In the genomic region with DNA sequence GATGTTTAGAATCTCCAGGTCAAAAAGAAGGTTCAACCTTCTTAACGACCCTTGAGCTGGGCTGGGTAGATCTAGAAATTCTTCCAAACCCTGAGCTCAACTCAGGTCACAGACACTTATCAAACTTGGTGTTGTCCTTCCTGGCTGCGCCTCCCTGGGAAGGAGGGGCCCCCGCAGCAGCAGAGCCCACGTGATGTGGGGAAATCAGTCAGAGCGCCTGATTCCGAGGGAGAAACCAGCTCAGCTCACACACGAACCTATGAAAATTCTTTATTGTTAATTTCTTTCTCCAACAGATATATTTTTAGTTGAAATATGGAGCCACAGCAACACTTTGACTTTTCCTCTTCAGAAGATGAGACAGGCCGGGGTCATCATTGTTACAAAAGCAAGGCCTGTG, we compare ENCODE assay signal across 1 cellular context.
TF ChIP-seq lines count a peak whose summit lies in the region.

No MANE protein-coding gene starts in this region.

TF ChIP-seq in WTC11, 78 proteins besides CTCF, POLR2A, EP300 and RAD21 (continued from another document):
- TF ChIP-seq, protein P1, sequence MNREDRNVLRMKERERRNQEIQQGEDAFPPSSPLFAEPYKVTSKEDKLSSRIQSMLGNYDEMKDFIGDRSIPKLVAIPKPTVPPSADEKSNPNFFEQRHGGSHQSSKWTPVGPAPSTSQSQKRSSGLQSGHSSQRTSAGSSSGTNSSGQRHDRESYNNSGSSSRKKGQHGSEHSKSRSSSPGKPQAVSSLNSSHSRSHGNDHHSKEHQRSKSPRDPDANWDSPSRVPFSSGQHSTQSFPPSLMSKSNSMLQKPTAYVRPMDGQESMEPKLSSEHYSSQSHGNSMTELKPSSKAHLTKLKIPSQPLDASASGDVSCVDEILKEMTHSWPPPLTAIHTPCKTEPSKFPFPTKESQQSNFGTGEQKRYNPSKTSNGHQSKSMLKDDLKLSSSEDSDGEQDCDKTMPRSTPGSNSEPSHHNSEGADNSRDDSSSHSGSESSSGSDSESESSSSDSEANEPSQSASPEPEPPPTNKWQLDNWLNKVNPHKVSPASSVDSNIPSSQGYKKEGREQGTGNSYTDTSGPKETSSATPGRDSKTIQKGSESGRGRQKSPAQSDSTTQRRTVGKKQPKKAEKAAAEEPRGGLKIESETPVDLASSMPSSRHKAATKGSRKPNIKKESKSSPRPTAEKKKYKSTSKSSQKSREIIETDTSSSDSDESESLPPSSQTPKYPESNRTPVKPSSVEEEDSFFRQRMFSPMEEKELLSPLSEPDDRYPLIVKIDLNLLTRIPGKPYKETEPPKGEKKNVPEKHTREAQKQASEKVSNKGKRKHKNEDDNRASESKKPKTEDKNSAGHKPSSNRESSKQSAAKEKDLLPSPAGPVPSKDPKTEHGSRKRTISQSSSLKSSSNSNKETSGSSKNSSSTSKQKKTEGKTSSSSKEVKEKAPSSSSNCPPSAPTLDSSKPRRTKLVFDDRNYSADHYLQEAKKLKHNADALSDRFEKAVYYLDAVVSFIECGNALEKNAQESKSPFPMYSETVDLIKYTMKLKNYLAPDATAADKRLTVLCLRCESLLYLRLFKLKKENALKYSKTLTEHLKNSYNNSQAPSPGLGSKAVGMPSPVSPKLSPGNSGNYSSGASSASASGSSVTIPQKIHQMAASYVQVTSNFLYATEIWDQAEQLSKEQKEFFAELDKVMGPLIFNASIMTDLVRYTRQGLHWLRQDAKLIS (CRISPR knock-in tag; IDR thresholded peaks at IDR 0.05; ENCODE audit: borderline replicate concordance): no peak
- TF ChIP-seq OVOL2 (CRISPR knock-in tag; IDR thresholded peaks at IDR 0.05; ENCODE audit: borderline replicate concordance) (no peak), GTF2I (CRISPR knock-in tag; conservative IDR thresholded peaks at IDR 0.05) (no peak), NR1H2 (CRISPR knock-in tag; IDR thresholded peaks at IDR 0.05) (no peak), GRHL2 (CRISPR knock-in tag; IDR thresholded peaks at IDR 0.05; ENCODE audit: insufficient replicate concordance, severe bottlenecking) (no peak), EMX1 (CRISPR knock-in tag; IDR thresholded peaks at IDR 0.05) (no peak), SOX15 (CRISPR knock-in tag; IDR thresholded peaks at IDR 0.05) (no peak), MXD4 (CRISPR knock-in tag; IDR thresholded peaks at IDR 0.05; ENCODE audit: borderline replicate concordance) (no peak), FOXK1 (CRISPR knock-in tag; IDR thresholded peaks at IDR 0.05) (no peak)
- TF ChIP-seq, protein P2, sequence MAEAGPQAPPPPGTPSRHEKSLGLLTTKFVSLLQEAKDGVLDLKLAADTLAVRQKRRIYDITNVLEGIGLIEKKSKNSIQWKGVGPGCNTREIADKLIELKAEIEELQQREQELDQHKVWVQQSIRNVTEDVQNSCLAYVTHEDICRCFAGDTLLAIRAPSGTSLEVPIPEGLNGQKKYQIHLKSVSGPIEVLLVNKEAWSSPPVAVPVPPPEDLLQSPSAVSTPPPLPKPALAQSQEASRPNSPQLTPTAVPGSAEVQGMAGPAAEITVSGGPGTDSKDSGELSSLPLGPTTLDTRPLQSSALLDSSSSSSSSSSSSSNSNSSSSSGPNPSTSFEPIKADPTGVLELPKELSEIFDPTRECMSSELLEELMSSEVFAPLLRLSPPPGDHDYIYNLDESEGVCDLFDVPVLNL (CRISPR knock-in tag; IDR thresholded peaks at IDR 0.05; ENCODE audit: borderline replicate concordance, low read depth): no peak
- TF ChIP-seq, protein P3, sequence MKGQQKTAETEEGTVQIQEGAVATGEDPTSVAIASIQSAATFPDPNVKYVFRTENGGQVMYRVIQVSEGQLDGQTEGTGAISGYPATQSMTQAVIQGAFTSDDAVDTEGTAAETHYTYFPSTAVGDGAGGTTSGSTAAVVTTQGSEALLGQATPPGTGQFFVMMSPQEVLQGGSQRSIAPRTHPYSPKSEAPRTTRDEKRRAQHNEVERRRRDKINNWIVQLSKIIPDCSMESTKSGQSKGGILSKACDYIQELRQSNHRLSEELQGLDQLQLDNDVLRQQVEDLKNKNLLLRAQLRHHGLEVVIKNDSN (CRISPR knock-in tag; IDR thresholded peaks at IDR 0.05): no peak
- TF ChIP-seq, protein P4, sequence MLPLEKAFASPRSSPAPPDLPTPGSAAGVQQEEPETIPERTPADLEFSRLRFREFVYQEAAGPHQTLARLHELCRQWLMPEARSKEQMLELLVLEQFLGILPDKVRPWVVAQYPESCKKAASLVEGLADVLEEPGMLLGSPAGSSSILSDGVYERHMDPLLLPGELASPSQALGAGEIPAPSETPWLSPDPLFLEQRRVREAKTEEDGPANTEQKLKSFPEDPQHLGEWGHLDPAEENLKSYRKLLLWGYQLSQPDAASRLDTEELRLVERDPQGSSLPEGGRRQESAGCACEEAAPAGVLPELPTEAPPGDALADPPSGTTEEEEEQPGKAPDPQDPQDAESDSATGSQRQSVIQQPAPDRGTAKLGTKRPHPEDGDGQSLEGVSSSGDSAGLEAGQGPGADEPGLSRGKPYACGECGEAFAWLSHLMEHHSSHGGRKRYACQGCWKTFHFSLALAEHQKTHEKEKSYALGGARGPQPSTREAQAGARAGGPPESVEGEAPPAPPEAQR (CRISPR knock-in tag; IDR thresholded peaks at IDR 0.05): no peak
- TF ChIP-seq, protein P5, sequence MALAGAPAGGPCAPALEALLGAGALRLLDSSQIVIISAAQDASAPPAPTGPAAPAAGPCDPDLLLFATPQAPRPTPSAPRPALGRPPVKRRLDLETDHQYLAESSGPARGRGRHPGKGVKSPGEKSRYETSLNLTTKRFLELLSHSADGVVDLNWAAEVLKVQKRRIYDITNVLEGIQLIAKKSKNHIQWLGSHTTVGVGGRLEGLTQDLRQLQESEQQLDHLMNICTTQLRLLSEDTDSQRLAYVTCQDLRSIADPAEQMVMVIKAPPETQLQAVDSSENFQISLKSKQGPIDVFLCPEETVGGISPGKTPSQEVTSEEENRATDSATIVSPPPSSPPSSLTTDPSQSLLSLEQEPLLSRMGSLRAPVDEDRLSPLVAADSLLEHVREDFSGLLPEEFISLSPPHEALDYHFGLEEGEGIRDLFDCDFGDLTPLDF (CRISPR knock-in tag; IDR thresholded peaks at IDR 0.05): no peak
- TF ChIP-seq, protein P6, sequence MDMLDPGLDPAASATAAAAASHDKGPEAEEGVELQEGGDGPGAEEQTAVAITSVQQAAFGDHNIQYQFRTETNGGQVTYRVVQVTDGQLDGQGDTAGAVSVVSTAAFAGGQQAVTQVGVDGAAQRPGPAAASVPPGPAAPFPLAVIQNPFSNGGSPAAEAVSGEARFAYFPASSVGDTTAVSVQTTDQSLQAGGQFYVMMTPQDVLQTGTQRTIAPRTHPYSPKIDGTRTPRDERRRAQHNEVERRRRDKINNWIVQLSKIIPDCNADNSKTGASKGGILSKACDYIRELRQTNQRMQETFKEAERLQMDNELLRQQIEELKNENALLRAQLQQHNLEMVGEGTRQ (CRISPR knock-in tag; IDR thresholded peaks at IDR 0.05): no peak
- TF ChIP-seq, protein P7, sequence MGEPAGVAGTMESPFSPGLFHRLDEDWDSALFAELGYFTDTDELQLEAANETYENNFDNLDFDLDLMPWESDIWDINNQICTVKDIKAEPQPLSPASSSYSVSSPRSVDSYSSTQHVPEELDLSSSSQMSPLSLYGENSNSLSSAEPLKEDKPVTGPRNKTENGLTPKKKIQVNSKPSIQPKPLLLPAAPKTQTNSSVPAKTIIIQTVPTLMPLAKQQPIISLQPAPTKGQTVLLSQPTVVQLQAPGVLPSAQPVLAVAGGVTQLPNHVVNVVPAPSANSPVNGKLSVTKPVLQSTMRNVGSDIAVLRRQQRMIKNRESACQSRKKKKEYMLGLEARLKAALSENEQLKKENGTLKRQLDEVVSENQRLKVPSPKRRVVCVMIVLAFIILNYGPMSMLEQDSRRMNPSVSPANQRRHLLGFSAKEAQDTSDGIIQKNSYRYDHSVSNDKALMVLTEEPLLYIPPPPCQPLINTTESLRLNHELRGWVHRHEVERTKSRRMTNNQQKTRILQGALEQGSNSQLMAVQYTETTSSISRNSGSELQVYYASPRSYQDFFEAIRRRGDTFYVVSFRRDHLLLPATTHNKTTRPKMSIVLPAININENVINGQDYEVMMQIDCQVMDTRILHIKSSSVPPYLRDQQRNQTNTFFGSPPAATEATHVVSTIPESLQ (CRISPR knock-in tag; IDR thresholded peaks at IDR 0.05): no peak
